In genomic region chr15:45918839-45919238, GRCh38 we compare ENCODE assay signal across 1 cellular context.
TF ChIP-seq lines count a peak whose summit lies in the region.

No MANE protein-coding gene starts in this region.

TF ChIP-seq in A549, 52 proteins besides CTCF, POLR2A, EP300 and RAD21 (continued from another document):
- TF ChIP-seq PBX3 (IDR thresholded peaks at IDR 0.05) (no peak), NPAS2 (CRISPR knock-in tag; IDR thresholded peaks at IDR 0.05; ENCODE audit: borderline replicate concordance) (no peak), ZC3H11A (IDR thresholded peaks at IDR 0.05) (no peak), CHD2 (IDR thresholded peaks at IDR 0.05; ENCODE audit: low read length, partially characterized antibody) (no peak), RFX5 (IDR thresholded peaks at IDR 0.05) (no peak), HEYL (CRISPR knock-in tag; IDR thresholded peaks at IDR 0.05) (no peak)
